15 cellular contexts compared by ENCODE assay signal in the genomic region with DNA sequence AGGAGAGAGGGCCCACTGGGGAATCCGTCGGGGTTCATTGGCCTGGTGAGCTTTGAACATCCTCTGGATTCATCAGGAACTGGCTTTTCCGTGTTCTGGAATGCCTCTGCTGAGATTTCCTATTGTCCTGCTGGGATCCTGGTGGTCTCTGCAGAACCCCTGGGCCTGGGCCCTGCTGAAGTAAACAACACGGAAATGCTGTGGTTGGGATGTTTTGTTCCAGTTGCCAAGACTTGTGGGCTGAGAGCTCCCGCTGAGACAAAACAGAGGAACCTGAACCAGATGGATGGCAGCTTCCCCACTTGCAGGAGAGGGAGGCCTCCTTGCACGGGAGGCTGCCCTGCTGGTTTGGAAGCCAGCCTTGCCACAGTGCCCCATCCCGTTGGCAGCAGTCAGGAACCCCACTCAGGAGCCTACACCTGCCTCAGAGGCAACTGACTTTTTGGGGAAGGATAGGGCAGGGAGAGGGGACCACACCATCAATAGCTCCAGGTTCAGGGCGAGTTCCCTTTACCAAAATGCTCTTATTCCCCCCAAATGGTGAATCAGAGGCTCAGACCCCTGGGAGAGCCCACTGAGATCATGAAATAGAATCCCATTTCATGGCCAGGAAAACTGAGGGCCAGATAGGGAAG.
A peak's percentile ranks its signal among the peaks of the same experiment; 100 is the strongest.
DNase-seq lines count a peak whose midpoint lies in the region; ATAC-seq and TF ChIP-seq lines count a peak whose summit lies in the region.
"Had no signal": no experiment of that assay in that cellular context is flagged by ENCODE, and none has a peak within 500 bp of the region (broad histone marks: within the 10 kb centered on the region; RNA-seq: fewer than 3 reads in every experiment).

No MANE protein-coding gene starts in this region.

- H3K4me1 ChIP-seq in SJSA1 (replicated peaks) = peaks cover 13% of the 10 kb centered on the region
- H3K4me1 ChIP-seq in rectal smooth muscle tissue (ENCODE audit: control insufficient read depth, insufficient read depth, low read length) = peaks cover 20% of the 10 kb centered on the region
- H3K4me1 ChIP-seq: A549 had no signal

- TF ChIP-seq CTCF in fibroblast of mammary gland (conservative IDR thresholded peaks at IDR 0.05; ENCODE audit: control insufficient read depth, insufficient read depth, low read depth, low read length) = no peak

- H3K9ac ChIP-seq in rectal smooth muscle tissue (ENCODE audit: low read length) = no peak overlapping the region

- DNase-seq in NCI-H2171 treated with DMSO at 0.1 percent for 48 hours (lab: John Stamatoyannopoulos, UW) (peak; percentile 29), NCI-H2171 (lab: John Stamatoyannopoulos, UW) (no peak), SJSA1 (ENCODE audit: low read depth in 1 of 2, low spot score in 2 of 2) (peak; percentile 48 to 49), fibroblast of mammary gland (ENCODE audit: low read depth) (peak; percentile 36), COR-L47 (lab: John Stamatoyannopoulos, UW) (no peak)
- DNase-seq: activated CD4-positive, alpha-beta T cell treated with anti-CD3 and anti-CD28 coated beads for 48 hours; body of pancreas; lower lobe of right lung; PC-3 had no signal

- H3K27ac ChIP-seq in SJSA1 (no peak overlapping the region; the same call in 1 of the 2 replicates), rectal smooth muscle tissue (ENCODE audit: low read depth, low read length) (peak overlapping the region; percentile 66)
- H3K27ac ChIP-seq: A549, body of pancreas, lower lobe of right lung, spleen had no signal

- no peaks in the 10 kb centered on the region for H3K9me3 ChIP-seq in SJSA1 (replicated peaks)
- H3K9me3 ChIP-seq: A549, body of pancreas, lower lobe of right lung, spleen had no signal

- H3K36me3 ChIP-seq in SJSA1 = no peaks in the 10 kb centered on the region
- no peaks in the 10 kb centered on the region for H3K36me3 ChIP-seq in rectal smooth muscle tissue (ENCODE audit: control insufficient read depth, insufficient read depth, low read length)
- H3K36me3 ChIP-seq: lower lobe of right lung, spleen had no signal

- no peak for ATAC-seq in HG03280 (IDR thresholded peaks at IDR 0.05; ENCODE audit: unreplicated experiment)
- no peak for ATAC-seq in HG03460 (IDR thresholded peaks at IDR 0.05; ENCODE audit: unreplicated experiment)
- ATAC-seq: A549; activated T-helper 17 cell treated with anti-CD3 and anti-CD28 coated beads, Interleukin-2, amount 50 U/mL, for 72 hours; body of pancreas; lower lobe of right lung; PC-3 had no signal

- H3K27me3 ChIP-seq in SJSA1 (replicated peaks) = no peaks in the 10 kb centered on the region
- H3K27me3 ChIP-seq in rectal smooth muscle tissue (ENCODE audit: control insufficient read depth, insufficient read depth, low read length) = no peaks in the 10 kb centered on the region
- H3K27me3 ChIP-seq: body of pancreas had no signal

- H3K4me3 ChIP-seq in SJSA1 (no peak overlapping the region), fibroblast of mammary gland (ENCODE audit: control insufficient read depth, low read depth, low read length) (no peak overlapping the region), rectal smooth muscle tissue (ENCODE audit: low read length) (no peak overlapping the region)
- H3K4me3 ChIP-seq: A549, body of pancreas, lower lobe of right lung, spleen had no signal

Comparison
In these comparisons a context has a peak if more than half of its experiments do, and no peak if none do; other contexts are left out.
1. DNase-seq: peak in NCI-H2171 treated with DMSO at 0.1 percent for 48 hours (single experiment), SJSA1 (2 of 2) and fibroblast of mammary gland (single experiment); none in NCI-H2171 (single experiment) and COR-L47 (single experiment).